Comparison of ENCODE assay signal across 34 cellular contexts in the genomic region with DNA sequence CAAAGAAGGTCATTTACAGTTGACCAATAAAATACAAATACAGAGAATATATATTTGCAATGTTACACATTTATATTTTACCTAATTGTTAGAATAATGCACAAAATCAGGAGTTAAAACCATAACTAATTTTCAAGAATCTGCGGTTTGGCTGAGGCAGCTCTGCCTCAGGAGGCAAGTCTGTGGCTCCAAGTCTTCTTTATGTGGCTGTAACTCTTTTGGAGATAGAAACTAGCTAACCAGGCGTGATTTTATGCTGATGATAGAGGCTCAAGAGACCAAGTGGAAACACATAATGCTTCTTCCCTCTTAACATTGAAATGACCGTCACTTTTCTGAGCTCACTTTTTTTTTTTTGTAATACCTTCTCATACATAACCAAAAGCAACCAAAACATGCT.
"Had no signal": no experiment of that assay in that cellular context is flagged by ENCODE, and none has a peak within 500 bp of the region (broad histone marks: within the 10 kb centered on the region; RNA-seq: fewer than 3 reads in every experiment).

No MANE protein-coding gene starts in this region.

- ATAC-seq: activated CD8-positive, alpha-beta T cell treated with anti-CD3 and anti-CD28 coated beads for 36 hours; activated T-cell treated with anti-CD3 and anti-CD28 coated beads, Interleukin-2, amount 50 U/mL, for 72 hours; activated T-helper 17 cell treated with anti-CD3 and anti-CD28 coated beads, Interleukin-2, amount 50 U/mL, for 72 hours; body of pancreas; PC-3; Right ventricle myocardium inferior had no signal

- H3K27me3 ChIP-seq: body of pancreas, breast epithelium, Peyer's patch had no signal

- H3K9me3 ChIP-seq: body of pancreas, breast epithelium, Peyer's patch had no signal

- H3K4me3 ChIP-seq: body of pancreas, breast epithelium, Peyer's patch had no signal

- H3K27ac ChIP-seq: body of pancreas, breast epithelium, Peyer's patch, RWPE1, WERI-Rb-1 had no signal

- DNase-seq: activated CD4-positive, alpha-beta T cell treated with anti-CD3 and anti-CD28 coated beads for 1 hour; activated CD4-positive, alpha-beta T cell treated with anti-CD3 and anti-CD28 coated beads, Interleukin-2, amount 10 ng/mL, durations not matched to agents 24 days and 14 days; activated CD4-positive, alpha-beta T cell treated with anti-CD3 and anti-CD28 coated beads, Interleukin-2, amount 50 U/mL, for 4 hours; activated CD4-positive, CD25-positive, alpha-beta regulatory T cell; activated CD8-positive, alpha-beta T cell treated with anti-CD3 and anti-CD28 coated beads for 36 hours; activated effector memory CD4-positive, alpha-beta T cell treated with anti-CD3 and anti-CD28 coated beads, Interleukin-2, amount 50 U/mL, for 16 hours; activated naive CD4-positive, alpha-beta T cell; activated naive CD4-positive, alpha-beta T cell treated with anti-CD3 and anti-CD28 coated beads, Interleukin-2, amount 50 U/mL, for 16 hours; activated naive CD8-positive, alpha-beta T cell treated with anti-CD3 and anti-CD28 coated beads for 36 hours; activated T-cell treated with anti-CD3 and anti-CD28 coated beads, Interleukin-2, amount 50 U/mL, for 1 hour; activated T-cell treated with anti-CD3 and anti-CD28 coated beads, Interleukin-2, amount 50 U/mL, for 72 hours; amniotic stem cell; aorta; body of pancreas; Kasumi-1; KBM-7; MM.1S; NCI-H1105; NCI-H1417 treated with DMSO at 0.1 percent for 48 hours; NCI-H187 treated with DMSO at 0.1 percent for 48 hours; NCI-H2081 treated with DMSO at 0.1 percent for 48 hours; NCI-H226; NCI-H446 treated with DMSO at 0.1 percent for 48 hours; NCI-H524; NCI-H69; PC-3; Peyer's patch; SIG-M5; T1000; WERI-Rb-1 had no signal

- H3K4me1 ChIP-seq: body of pancreas, breast epithelium, Peyer's patch had no signal

- H3K36me3 ChIP-seq: breast epithelium, Peyer's patch, WERI-Rb-1 had no signal
